21 cellular contexts compared by ENCODE assay signal in the genomic region with DNA sequence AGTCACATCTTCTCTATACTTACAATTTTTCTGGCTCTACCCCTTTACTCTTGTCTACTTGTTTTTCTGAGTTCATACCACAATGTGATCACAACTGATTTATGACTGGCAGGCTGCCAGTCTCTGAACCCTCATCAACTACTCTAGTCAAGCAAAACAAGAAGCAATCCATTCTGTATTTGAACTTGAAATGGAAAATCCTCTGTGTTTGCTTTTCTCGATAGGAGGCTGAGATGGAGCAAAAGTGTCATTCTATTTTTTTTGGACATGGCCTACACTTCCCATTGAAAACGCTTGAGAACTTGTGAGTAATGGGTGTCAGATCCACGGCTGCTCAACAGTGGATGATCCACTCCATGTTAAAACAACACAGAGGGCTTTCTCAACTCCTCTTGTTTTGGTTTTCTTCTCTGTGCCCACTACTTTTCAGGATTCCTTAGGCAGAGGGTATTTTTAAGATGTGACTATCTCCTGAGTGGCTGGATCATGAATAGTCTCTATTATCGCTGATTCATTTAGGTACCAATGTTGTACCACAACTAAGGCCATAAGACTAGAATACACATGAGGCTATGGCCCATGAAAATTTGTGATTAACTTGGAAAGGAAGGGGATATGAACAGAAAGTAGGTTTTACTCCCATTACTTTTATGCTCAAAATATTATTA. TPM values are rescaled to one million over a fixed set of nuclear protein-coding genes. Genes with fewer than 3 reads are reported as not detected.
DNase-seq lines count a peak whose midpoint lies in the region; ATAC-seq, FAIRE-seq and TF ChIP-seq lines count a peak whose summit lies in the region.
"Had no signal": no experiment of that assay in that cellular context is flagged by ENCODE, and none has a peak within 500 bp of the region (broad histone marks: within the 10 kb centered on the region; RNA-seq: fewer than 3 reads in every experiment).

No MANE protein-coding gene starts in this region.

- no peak for TF ChIP-seq CTCF in HEK293 (tag by site-specific recombination; IDR thresholded peaks at IDR 0.05)
- TF ChIP-seq CTCF in thoracic aorta (IDR thresholded peaks at IDR 0.05): no peak
- no peak for TF ChIP-seq CTCF in vagina (IDR thresholded peaks at IDR 0.05)

- no peak for FAIRE-seq in GM12891 (lab: Jason Lieb, UNC)
- FAIRE-seq in GM19239 (lab: Jason Lieb, UNC): no peak
- FAIRE-seq: D721Med, RCC 7860 had no signal

- H3K27me3 ChIP-seq in thoracic aorta (replicated peaks; ENCODE audit: insufficient read depth) (no peaks in the 10 kb centered on the region), vagina (no peaks in the 10 kb centered on the region)
- H3K27me3 ChIP-seq: MG63, ovary had no signal

- CTCF ChIA-PET in HEK293 (lab: Yijun Ruan, JAX): interaction anchor here (1.0 to 1.6 kb wide), 2 partner anchors 184 to 185 kb away, joined by 3 to 5 read pairs; no protein-coding TSS in a partner anchor

- ATAC-seq in thoracic aorta (ENCODE audit: insufficient number of reproducible peaks, low FRiP score, low read depth): peak; percentile 25
- ATAC-seq: activated CD4-positive, CD25-positive, alpha-beta regulatory T cell treated with anti-CD3 and anti-CD28 coated beads, Interleukin-2, amount 50 U/mL, for 24 hours; activated naive CD8-positive, alpha-beta T cell treated with anti-CD3 and anti-CD28 coated beads, Interleukin-2, amount 50 U/mL, for 24 hours; SK-N-SH treated with all-trans-retinoic acid at 6 μM for 48 hours had no signal

- TF ChIP-seq POLR2A in GM12891 (IDR thresholded peaks at IDR 0.05; ENCODE audit: low read depth, low read length): no peak
- TF ChIP-seq POLR2A in vagina (IDR thresholded peaks at IDR 0.05): no peak

- DNase-seq in NCI-H510A (lab: John Stamatoyannopoulos, UW): peak; percentile 25
- peak; percentile 26 for DNase-seq in kidney glomerular epithelial cell (lab: John Stamatoyannopoulos, UW)
- DNase-seq in thoracic aorta (ENCODE audit: low spot score): no peak
- no peak for DNase-seq in GM12891 (ENCODE audit: insufficient read length, low spot score)
- DNase-seq in vagina (ENCODE audit: extremely low spot score in 2 of 2): no peak
- no peak for DNase-seq in GM19239 (ENCODE audit: insufficient read length, low spot score)
- DNase-seq: activated naive CD8-positive, alpha-beta T cell treated with anti-CD3 and anti-CD28 coated beads, Interleukin-2, amount 50 U/mL, for 24 hours; dorsolateral prefrontal cortex; MG63; NCI-H1694 treated with DMSO at 0.1 percent for 48 hours; NCI-H82; ovary; T-helper 9 cell had no signal

- intact Hi-C loops in vagina (cut with DNase I): loop anchor here (10.0 kb wide), 1 partner anchor 1544 kb away; the partner anchor contains the start of gene MSI2

- no peak overlapping the region for H3K4me3 ChIP-seq in HEK293 (ENCODE audit: low read depth, low read length)
- no peak overlapping the region for H3K4me3 ChIP-seq in thoracic aorta
- H3K4me3 ChIP-seq in vagina: no peak overlapping the region
- H3K4me3 ChIP-seq: dorsolateral prefrontal cortex, GM23248, MG63, ovary had no signal

- H3K27ac ChIP-seq in HEK293 (ENCODE audit: extremely low read depth, low read depth, low read length) (no peak overlapping the region), thoracic aorta (peak overlapping the region; percentile 41 to 50), vagina (no peak overlapping the region)
- H3K27ac ChIP-seq: GM23248, ovary had no signal

- POLR2A ChIA-PET in HEK293 (lab: Yijun Ruan, JAX): no interaction called here

- H3K4me1 ChIP-seq in HEK293 (ENCODE audit: control insufficient read depth, insufficient read depth, low read length) (peaks cover 12% of the 10 kb centered on the region), thoracic aorta (ENCODE audit: control insufficient read depth in 1 of 2, low read depth in 2 of 2) (peaks cover 0 to 25% of the 10 kb centered on the region in 2 donors), vagina (peaks cover 14% of the 10 kb centered on the region)

- H3K36me3 ChIP-seq in HEK293 (ENCODE audit: control insufficient read depth in 2 of 2, insufficient read depth in 1 of 2, low read length in 2 of 2) (no peaks in the 10 kb centered on the region), thoracic aorta (no peaks in the 10 kb centered on the region), vagina (no peaks in the 10 kb centered on the region)
- H3K36me3 ChIP-seq: MG63, ovary had no signal

- no peaks in the 10 kb centered on the region for H3K9me3 ChIP-seq in HEK293 (ENCODE audit: control insufficient read depth, insufficient read depth, low read depth, low read length)
- no peaks in the 10 kb centered on the region for H3K9me3 ChIP-seq in thoracic aorta
- H3K9me3 ChIP-seq in vagina: no peaks in the 10 kb centered on the region
- H3K9me3 ChIP-seq: MG63, ovary had no signal

TF ChIP-seq in HEK293, 187 proteins besides CTCF, POLR2A, EP300 and RAD21:
- TF ChIP-seq ZNF677 (tag by site-specific recombination; IDR thresholded peaks at IDR 0.05) (no peak), FEZF1 (tag by site-specific recombination; IDR thresholded peaks at IDR 0.05) (peak; percentile 52)
TF ChIP-seq in HEK293: peak in this region for 1.

TF ChIP-seq in GM12891, 5 proteins besides CTCF, POLR2A, EP300 and RAD21:
- TF ChIP-seq POLR2AphosphoS5 (IDR thresholded peaks at IDR 0.05; ENCODE audit: low read depth, low read length) (no peak), PAX5 (IDR thresholded peaks at IDR 0.05; ENCODE audit: insufficient read depth, low read length, severe bottlenecking) (no peak), POU2F2 (IDR thresholded peaks at IDR 0.05; ENCODE audit: low read depth, low read length) (no peak), SPI1 (IDR thresholded peaks at IDR 0.05; ENCODE audit: low read depth, low read length) (no peak), TAF1 (IDR thresholded peaks at IDR 0.05; ENCODE audit: low read depth, low read length) (no peak)

RNA-seq across cellular contexts. Expression of gene TMEM100, which starts 11.7 kb away (rescaled TPM):
- 10 to 100 TPM in 1 of 2 donors, 1 to 10 TPM in 1; 2.2 to 10.7 TPM for total RNA-seq in thoracic aorta
- polyA plus RNA-seq in GM12891 (2012; ENCODE audit: low read depth, missing spikeins): not detected
- total RNA-seq in vagina: 20.6 TPM
- total RNA-seq: activated CD8-positive, alpha-beta memory T cell treated with anti-CD3 and anti-CD28 coated beads for 36 hours; activated T-helper 1 cell treated with anti-CD3 and anti-CD28 coated beads, Interleukin-12 subunit alpha, Interleukin-12 subunit beta, Interleukin-2, Interleukin-4 antibody, amounts not matched to agents 30 ng/mL and 10 ng/mL and 1 ng/mL, durations not matched to agents 14 hours and 24 hours and 36 hours; GM23248 had no signal

RNA-seq across cellular contexts. Expression of gene PCTP, which starts 39.9 kb away (rescaled TPM):
- 10 to 100 TPM; 11.9 to 13.3 TPM for total RNA-seq in thoracic aorta
- 6.1 TPM for polyA plus RNA-seq in GM12891 (2012; ENCODE audit: low read depth, missing spikeins)
- 8.6 TPM for total RNA-seq in vagina

Comparison
In these comparisons a context has a peak if more than half of its experiments do, and no peak if none do; other contexts are left out.
1. H3K27ac ChIP-seq: peak in thoracic aorta (2 of 2); none in HEK293 (single experiment) and vagina (single experiment).
2. DNase-seq: peak in NCI-H510A (single experiment) and kidney glomerular epithelial cell (single experiment); none in thoracic aorta (single experiment), GM12891 (single experiment), vagina (0 of 2) and GM19239 (single experiment).